ENCODE assay signal across 1 cellular context in genomic region chr7:140551334-140552239, GRCh38.
TF ChIP-seq lines count a peak whose summit lies in the region.

No MANE protein-coding gene starts in this region.

TF ChIP-seq in WTC11, 78 proteins besides CTCF, POLR2A, EP300 and RAD21 (continued from another document):
- TF ChIP-seq ZNF532 (CRISPR knock-in tag; IDR thresholded peaks at IDR 0.05; ENCODE audit: borderline replicate concordance) (no peak), E2F4 (CRISPR knock-in tag; IDR thresholded peaks at IDR 0.05; ENCODE audit: borderline replicate concordance, low read depth) (no peak), MYBL2 (CRISPR knock-in tag; IDR thresholded peaks at IDR 0.05) (no peak), ZNF317 (CRISPR knock-in tag; IDR thresholded peaks at IDR 0.05; ENCODE audit: borderline replicate concordance, low read depth) (no peak), ZNF121 (CRISPR knock-in tag; IDR thresholded peaks at IDR 0.05) (no peak), ATF6 (CRISPR knock-in tag; IDR thresholded peaks at IDR 0.05) (no peak)
TF ChIP-seq in WTC11: peak in this region for 0.
